Comparison of ENCODE assay signal across 24 cellular contexts in genomic region chr12:30990776-30991175, GRCh38.
DNase-seq lines count a peak whose midpoint lies in the region; ATAC-seq and TF ChIP-seq lines count a peak whose summit lies in the region.
"Had no signal": no experiment of that assay in that cellular context is flagged by ENCODE, and none has a peak within 500 bp of the region (broad histone marks: within the 10 kb centered on the region; RNA-seq: fewer than 3 reads in every experiment).

No MANE protein-coding gene starts in this region.

- ATAC-seq in HG03442 (IDR thresholded peaks at IDR 0.05; ENCODE audit: unreplicated experiment), result no peak
- no peak for ATAC-seq in HG03342 (IDR thresholded peaks at IDR 0.05; ENCODE audit: unreplicated experiment)
- ATAC-seq: GM12878 had no signal

- DNase-seq in NCI-H1694 treated with DMSO at 0.1 percent for 48 hours (lab: John Stamatoyannopoulos, UW) (peak; percentile 37), NCI-H1694 (lab: John Stamatoyannopoulos, UW) (no peak), SK-N-DZ (ENCODE audit: low spot score) (peak; percentile 44), glutamatergic neuron (no peak)
- DNase-seq: 8988T; ACHN; AML-193; BE2C; Calu3; CD4-positive, alpha-beta memory T cell; COR-L47; DMS79; EL; GDM1; GOT3; H7; HCEC 1CT had no signal

- TF ChIP-seq CTCF in HEK293 (tag by site-specific recombination; IDR thresholded peaks at IDR 0.05), result no peak
- no peak for TF ChIP-seq CTCF in glutamatergic neuron (IDR thresholded peaks at IDR 0.05; ENCODE audit: partially characterized antibody, unreplicated experiment)

- H3K27ac ChIP-seq in HEK293 (ENCODE audit: extremely low read depth, low read depth, low read length), result no peak overlapping the region
- H3K27ac ChIP-seq: A549; BLaER1 treated with 17β-estradiol and CSF1 and Interleukin-3, amounts not matched to agents 10 nM and 100 nM had no signal

- H3K9me3 ChIP-seq in HEK293 (ENCODE audit: control insufficient read depth, insufficient read depth, low read depth, low read length), result no peaks in the 10 kb centered on the region
- H3K9me3 ChIP-seq: A549; BE2C; BLaER1 treated with 17β-estradiol and CSF1 and Interleukin-3, amounts not matched to agents 10 nM and 100 nM had no signal

- POLR2A ChIA-PET in HEK293 (lab: Yijun Ruan, JAX), result no interaction called here

- H3K4me1 Mint-ChIP-seq in glutamatergic neuron (ENCODE audit: low read depth, unreplicated experiment), result peaks cover 33% of the 10 kb centered on the region
- H3K4me1 Mint-ChIP-seq: CD14-positive monocyte; CD4-positive, alpha-beta memory T cell had no signal

- H3K4me3 ChIP-seq in HEK293 (ENCODE audit: low read depth, low read length), result no peak overlapping the region
- H3K4me3 ChIP-seq: A549; BLaER1 treated with 17β-estradiol and CSF1 and Interleukin-3, amounts not matched to agents 10 nM and 100 nM; GM12878 had no signal

- peak overlapping the region; percentile 58 for H3K4me3 Mint-ChIP-seq in glutamatergic neuron (ENCODE audit: unreplicated experiment)
- H3K4me3 Mint-ChIP-seq: CD14-positive monocyte; CD4-positive, alpha-beta memory T cell had no signal

- CTCF ChIA-PET in HEK293 (lab: Yijun Ruan, JAX), result interaction anchor here (0.6 to 3.7 kb wide), 5 partner anchors 83 to 281 kb away, joined by 4 to 27 read pairs (median 5); partner anchors contain the start of gene DDX11

- H3K36me3 ChIP-seq in HEK293 (ENCODE audit: control insufficient read depth in 2 of 2, insufficient read depth in 1 of 2, low read length in 2 of 2), result no peaks in the 10 kb centered on the region
- H3K36me3 ChIP-seq: BE2C; BLaER1 treated with 17β-estradiol and CSF1 and Interleukin-3, amounts not matched to agents 10 nM and 100 nM had no signal

- no peaks in the 10 kb centered on the region for H3K4me1 ChIP-seq in HEK293 (ENCODE audit: control insufficient read depth, insufficient read depth, low read length)
- H3K4me1 ChIP-seq: A549, BE2C had no signal

- H3K36me3 Mint-ChIP-seq in glutamatergic neuron (ENCODE audit: unreplicated experiment), result no peaks in the 10 kb centered on the region
- H3K36me3 Mint-ChIP-seq: CD14-positive monocyte; CD4-positive, alpha-beta memory T cell had no signal

- H3K9me3 Mint-ChIP-seq in glutamatergic neuron (ENCODE audit: unreplicated experiment), result peaks cover 22% of the 10 kb centered on the region
- H3K9me3 Mint-ChIP-seq: CD14-positive monocyte; CD4-positive, alpha-beta memory T cell had no signal

- peak overlapping the region; percentile 70 for H3K27ac Mint-ChIP-seq in glutamatergic neuron (ENCODE audit: unreplicated experiment)
- H3K27ac Mint-ChIP-seq: CD14-positive monocyte had no signal

- peaks cover 22% of the 10 kb centered on the region for H3K27me3 Mint-ChIP-seq in glutamatergic neuron (ENCODE audit: unreplicated experiment)

TF ChIP-seq in HEK293, 187 proteins besides CTCF, POLR2A, EP300 and RAD21:
- TF ChIP-seq SALL2 (tag by site-specific recombination; IDR thresholded peaks at IDR 0.05; ENCODE audit: borderline replicate concordance) (no peak), HOXC10 (CRISPR knock-in tag; IDR thresholded peaks at IDR 0.05) (no peak), SP3 (tag by site-specific recombination; IDR thresholded peaks at IDR 0.05) (no peak), PRDM6 (tag by site-specific recombination; IDR thresholded peaks at IDR 0.05) (no peak), ZNF350 (tag by site-specific recombination; IDR thresholded peaks at IDR 0.05) (no peak), EGR2 (tag by site-specific recombination; IDR thresholded peaks at IDR 0.05; ENCODE audit: low read depth) (peak; percentile 65; the same call in 1 of the 2 replicates)
- TF ChIP-seq, protein P1, sequence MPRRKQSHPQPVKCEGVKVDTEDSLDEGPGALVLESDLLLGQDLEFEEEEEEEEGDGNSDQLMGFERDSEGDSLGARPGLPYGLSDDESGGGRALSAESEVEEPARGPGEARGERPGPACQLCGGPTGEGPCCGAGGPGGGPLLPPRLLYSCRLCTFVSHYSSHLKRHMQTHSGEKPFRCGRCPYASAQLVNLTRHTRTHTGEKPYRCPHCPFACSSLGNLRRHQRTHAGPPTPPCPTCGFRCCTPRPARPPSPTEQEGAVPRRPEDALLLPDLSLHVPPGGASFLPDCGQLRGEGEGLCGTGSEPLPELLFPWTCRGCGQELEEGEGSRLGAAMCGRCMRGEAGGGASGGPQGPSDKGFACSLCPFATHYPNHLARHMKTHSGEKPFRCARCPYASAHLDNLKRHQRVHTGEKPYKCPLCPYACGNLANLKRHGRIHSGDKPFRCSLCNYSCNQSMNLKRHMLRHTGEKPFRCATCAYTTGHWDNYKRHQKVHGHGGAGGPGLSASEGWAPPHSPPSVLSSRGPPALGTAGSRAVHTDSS (tag by site-specific recombination; IDR thresholded peaks at IDR 0.05), result peak; percentile 72

Comparison
In these comparisons a context has a peak if more than half of its experiments do, and no peak if none do; other contexts are left out.
1. DNase-seq: peak in NCI-H1694 treated with DMSO at 0.1 percent for 48 hours (single experiment) and SK-N-DZ (single experiment); none in NCI-H1694 (single experiment) and glutamatergic neuron (single experiment).